18 cellular contexts compared by ENCODE assay signal in the genomic region with DNA sequence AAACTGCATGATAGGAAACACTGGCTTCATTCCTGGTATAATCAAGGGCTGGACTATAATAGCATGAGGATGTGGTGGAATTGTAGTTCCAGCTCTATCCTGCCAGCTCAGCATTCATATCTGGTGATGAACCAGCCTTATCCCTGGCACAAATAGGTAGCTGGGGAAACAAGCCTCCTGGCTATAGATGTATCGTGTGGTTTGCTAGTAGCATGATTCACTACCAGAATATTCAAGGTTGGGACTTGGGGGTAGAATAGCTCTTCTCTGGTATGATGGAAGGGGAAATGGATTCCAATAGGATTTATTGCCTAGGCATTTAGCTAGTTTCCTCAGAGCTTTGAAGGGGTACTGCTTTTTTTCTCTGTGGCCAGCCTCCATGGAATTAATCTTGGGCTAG.
A peak's percentile ranks its signal among the peaks of the same experiment; 100 is the strongest.
DNase-seq lines count a peak whose midpoint lies in the region; ATAC-seq and TF ChIP-seq lines count a peak whose summit lies in the region.
"Had no signal": no experiment of that assay in that cellular context is flagged by ENCODE, and none has a peak within 500 bp of the region (broad histone marks: within the 10 kb centered on the region; RNA-seq: fewer than 3 reads in every experiment).

No MANE protein-coding gene starts in this region.

- no peaks in the 10 kb centered on the region for H4K20me1 ChIP-seq in osteoblast (ENCODE audit: insufficient read depth, low read length)

- no peak for TF ChIP-seq CTCF in osteoblast (IDR thresholded peaks at IDR 0.05; ENCODE audit: extremely low read depth, low read depth, low read length)

- H3K4me3 Mint-ChIP-seq in activated T-helper 2 cell treated with anti-CD3 and anti-CD28 coated beads, Interferon-gamma antibody, Interleukin-2, Interleukin-4, amounts not matched to agents 10 μg/mL and 5 μg/mL and 100 μg/mL, durations not matched to agents 14 hours and 24 hours and 36 hours (ENCODE audit: low read depth), result no peak overlapping the region
- H3K4me3 Mint-ChIP-seq: activated naive CD8-positive, alpha-beta T cell; CD4-positive, alpha-beta T cell; IgD-negative memory B cell; nephron had no signal

- no peaks in the 10 kb centered on the region for H3K36me3 Mint-ChIP-seq in activated T-helper 2 cell treated with anti-CD3 and anti-CD28 coated beads, Interferon-gamma antibody, Interleukin-2, Interleukin-4, amounts not matched to agents 10 μg/mL and 5 μg/mL and 100 μg/mL, durations not matched to agents 14 hours and 24 hours and 36 hours (ENCODE audit: low read depth)
- H3K36me3 Mint-ChIP-seq: activated naive CD8-positive, alpha-beta T cell; IgD-negative memory B cell had no signal

- H3K4me2 ChIP-seq in osteoblast (ENCODE audit: insufficient read depth, low read length), result no peak overlapping the region

- no peaks in the 10 kb centered on the region for H3K79me2 ChIP-seq in osteoblast (ENCODE audit: insufficient read depth, low read length)

- H3K36me3 ChIP-seq in osteoblast (ENCODE audit: insufficient read depth, low read length), result no peaks in the 10 kb centered on the region
- H3K36me3 ChIP-seq: stomach, WERI-Rb-1 had no signal

- intact Hi-C loops in activated T-helper 2 cell treated with anti-CD3 and anti-CD28 coated beads, Interferon-gamma antibody, Interleukin-2, Interleukin-4, amounts not matched to agents 10 μg/mL and 5 μg/mL and 100 μg/mL, durations not matched to agents 14 hours and 24 hours and 36 hours (cut with micrococcal nuclease), result no loop called here

- no peak for ATAC-seq in GM19455 (IDR thresholded peaks at IDR 0.05; ENCODE audit: unreplicated experiment)
- no peak for ATAC-seq in GM21786 (IDR thresholded peaks at IDR 0.05; ENCODE audit: unreplicated experiment)
- ATAC-seq: left ventricle myocardium superior had no signal

- no peaks in the 10 kb centered on the region for H3K9me3 ChIP-seq in osteoblast (ENCODE audit: low read depth, low read length)
- H3K9me3 ChIP-seq: stomach had no signal

- no peak overlapping the region for H3K27ac Mint-ChIP-seq in activated T-helper 2 cell treated with anti-CD3 and anti-CD28 coated beads, Interferon-gamma antibody, Interleukin-2, Interleukin-4, amounts not matched to agents 10 μg/mL and 5 μg/mL and 100 μg/mL, durations not matched to agents 14 hours and 24 hours and 36 hours
- H3K27ac Mint-ChIP-seq: activated naive CD8-positive, alpha-beta T cell; CD4-positive, alpha-beta T cell; IgD-negative memory B cell; nephron had no signal

- H3K27me3 ChIP-seq in osteoblast (ENCODE audit: insufficient read depth, low read length), result no peaks in the 10 kb centered on the region
- H3K27me3 ChIP-seq: stomach had no signal

- DNase-seq in EL, result peak; percentile 92
- DNase-seq in RPMI7951 (ENCODE audit: low read depth), result peak; percentile 98
- DNase-seq in epithelial cell of prostate (ENCODE audit: low read depth, low spot score), result peak; percentile 88
- DNase-seq in osteoblast (ENCODE audit: insufficient read length, low spot score, missing footprints), result peak; percentile 30
- no peak for DNase-seq in NCI-H2227 treated with DMSO at 0.1 percent for 48 hours (lab: John Stamatoyannopoulos, UW)
- DNase-seq in activated T-helper 2 cell treated with anti-CD3 and anti-CD28 coated beads, Interferon-gamma antibody, Interleukin-2, Interleukin-4, amounts not matched to agents 10 μg/mL and 5 μg/mL and 100 μg/mL, durations not matched to agents 14 hours and 24 hours and 36 hours (ENCODE audit: low spot score), result no peak
- DNase-seq: CD4-positive, alpha-beta T cell; GF-D8; left ventricle myocardium superior; NCI-H1417; NCI-H526 treated with DMSO at 0.1 percent for 48 hours; stomach; WERI-Rb-1 had no signal

- H3K4me1 Mint-ChIP-seq in activated T-helper 2 cell treated with anti-CD3 and anti-CD28 coated beads, Interferon-gamma antibody, Interleukin-2, Interleukin-4, amounts not matched to agents 10 μg/mL and 5 μg/mL and 100 μg/mL, durations not matched to agents 14 hours and 24 hours and 36 hours (ENCODE audit: low read depth), result no peaks in the 10 kb centered on the region
- H3K4me1 Mint-ChIP-seq: IgD-negative memory B cell, nephron had no signal

- no peaks in the 10 kb centered on the region for H3K27me3 Mint-ChIP-seq in activated T-helper 2 cell treated with anti-CD3 and anti-CD28 coated beads, Interferon-gamma antibody, Interleukin-2, Interleukin-4, amounts not matched to agents 10 μg/mL and 5 μg/mL and 100 μg/mL, durations not matched to agents 14 hours and 24 hours and 36 hours (ENCODE audit: low read depth)
- H3K27me3 Mint-ChIP-seq: CD4-positive, alpha-beta T cell; IgD-negative memory B cell had no signal

- H3K27ac ChIP-seq in epithelial cell of prostate (peak overlapping the region; percentile 69), osteoblast (ENCODE audit: low read depth, low read length) (no peak overlapping the region)
- H3K27ac ChIP-seq: stomach, WERI-Rb-1 had no signal

- no peak overlapping the region for H3K4me3 ChIP-seq in osteoblast (ENCODE audit: insufficient read depth, low read length)
- H3K4me3 ChIP-seq: stomach had no signal

- H3K4me1 ChIP-seq in osteoblast (ENCODE audit: insufficient read depth, low read length), result peaks cover 14% of the 10 kb centered on the region
- H3K4me1 ChIP-seq: stomach had no signal

- H2AFZ ChIP-seq in osteoblast (ENCODE audit: low read length), result no peak overlapping the region

- no peaks in the 10 kb centered on the region for H3K9me3 Mint-ChIP-seq in activated T-helper 2 cell treated with anti-CD3 and anti-CD28 coated beads, Interferon-gamma antibody, Interleukin-2, Interleukin-4, amounts not matched to agents 10 μg/mL and 5 μg/mL and 100 μg/mL, durations not matched to agents 14 hours and 24 hours and 36 hours
- H3K9me3 Mint-ChIP-seq: CD4-positive, alpha-beta T cell; nephron had no signal

Comparison
In these comparisons a context has a peak if more than half of its experiments do, and no peak if none do; other contexts are left out.
1. DNase-seq: peak in EL (single experiment), RPMI7951 (single experiment), epithelial cell of prostate (single experiment) and osteoblast (single experiment); none in NCI-H2227 treated with DMSO at 0.1 percent for 48 hours (single experiment) and activated T-helper 2 cell treated with anti-CD3 and anti-CD28 coated beads, Interferon-gamma antibody, Interleukin-2, Interleukin-4, amounts not matched to agents 10 μg/mL and 5 μg/mL and 100 μg/mL, durations not matched to agents 14 hours and 24 hours and 36 hours (single experiment).